9 cellular contexts compared by ENCODE assay signal in genomic region chr5:1315018-1315708, GRCh38. TPM values are rescaled to one million over a fixed set of nuclear protein-coding genes. Genes with fewer than 3 reads are reported as not detected.
DNase-seq lines count a peak whose midpoint lies in the region; ATAC-seq, FAIRE-seq and TF ChIP-seq lines count a peak whose summit lies in the region.
"Had no signal": no experiment of that assay in that cellular context is flagged by ENCODE, and none has a peak within 500 bp of the region (broad histone marks: within the 10 kb centered on the region; RNA-seq: fewer than 3 reads in every experiment).

No MANE protein-coding gene starts in this region.

- H4K91ac ChIP-seq in H1 (replicated peaks; ENCODE audit: insufficient read length, low read length): peak overlapping the region; percentile 7

- no peak overlapping the region for H2BK15ac ChIP-seq in H1 (ENCODE audit: low read length)

- no peak overlapping the region for H2AFZ ChIP-seq in OCI-LY3 (ENCODE audit: low read depth, low read length)
- H2AFZ ChIP-seq in H1 (ENCODE audit: low read length): no peak overlapping the region

- no peaks in the 10 kb centered on the region; the same call in 1 of the 2 replicates for H3K23me2 ChIP-seq in H1 (ENCODE audit: low read depth, low read length)

- TF ChIP-seq EP300 in H1 (IDR thresholded peaks at IDR 0.05; ENCODE audit: borderline replicate concordance in 1 of 2, low read depth in 2 of 2, low read length in 2 of 2): no peak

- peak in 1 of 2 donors; percentile 5 for ATAC-seq in activated T-cell treated with anti-CD3 and anti-CD28 coated beads, Interleukin-2, amount 50 U/mL, for 72 hours (replicated peaks in 1 of 2)
- no peak for ATAC-seq in GM21390 (IDR thresholded peaks at IDR 0.05; ENCODE audit: unreplicated experiment)

- peak overlapping the region; percentile 57 for H3K4me3 ChIP-seq in OCI-LY3 (ENCODE audit: low read length)
- H3K4me3 ChIP-seq in H1 (ENCODE audit: extremely low read depth in 1 of 4, insufficient read depth in 2 of 4, low read depth in 3 of 4, low read length in 4 of 4): no peak overlapping the region
- H3K4me3 ChIP-seq in tibial artery: no peak overlapping the region
- H3K4me3 ChIP-seq in left ventricle myocardium inferior: no peak overlapping the region

- TF ChIP-seq RAD21 in H1 (IDR thresholded peaks at IDR 0.05 in 1 of 2, conservative IDR thresholded peaks at IDR 0.05 in 1 of 2; ENCODE audit: low read depth in 2 of 2, low read length in 2 of 2): no peak

- H3K9me3 ChIP-seq in OCI-LY3 (ENCODE audit: insufficient read depth, low read length): peaks cover 7% of the 10 kb centered on the region; the same call in 1 of the 2 replicates
- H3K9me3 ChIP-seq in H1 (ENCODE audit: insufficient read depth in 2 of 2, low read depth in 1 of 2, low read length in 1 of 2): peaks cover 0 to 7% of the 10 kb centered on the region in 2 experiments; a peak in 1 of 4 replicates
- no peaks in the 10 kb centered on the region for H3K9me3 ChIP-seq in tibial artery
- no peaks in the 10 kb centered on the region for H3K9me3 ChIP-seq in left ventricle myocardium inferior (replicated peaks)

- H3K27me3 ChIP-seq in OCI-LY3 (ENCODE audit: low read depth, low read length) (no peaks in the 10 kb centered on the region), H1 (replicated peaks in 1 of 4; ENCODE audit: control insufficient read depth in 3 of 4, extremely low read depth in 1 of 4, insufficient read depth in 3 of 4, low read length in 3 of 4) (no peaks in the 10 kb centered on the region), tibial artery (peaks cover 0 to 20% of the 10 kb centered on the region in 2 donors), left ventricle myocardium inferior (ENCODE audit: low read depth) (peaks cover 23% of the 10 kb centered on the region)

- H3K23ac ChIP-seq in H1 (ENCODE audit: insufficient read length): no peak overlapping the region

- no peak overlapping the region for H3K4ac ChIP-seq in H1 (replicated peaks; ENCODE audit: insufficient read length, low read depth, low read length)

- TF ChIP-seq POLR2A in H1 (IDR thresholded peaks at IDR 0.05; ENCODE audit: control extremely low read depth in 1 of 2, low read depth in 2 of 2, low read length in 2 of 2): no peak

- no peaks in the 10 kb centered on the region for H3K79me1 ChIP-seq in H1 (ENCODE audit: low read depth, low read length)

- peaks cover 53% of the 10 kb centered on the region for H3K4me1 ChIP-seq in OCI-LY3 (ENCODE audit: low read length)
- H3K4me1 ChIP-seq in H1 (replicated peaks in 1 of 4; ENCODE audit: control insufficient read depth in 3 of 4, insufficient read depth in 4 of 4, low read length in 3 of 4): peaks cover 11 to 17% (median 14%) of the 10 kb centered on the region in 4 experiments
- peaks cover 0 to 7% (median 2%) of the 10 kb centered on the region in 4 donors for H3K4me1 ChIP-seq in tibial artery
- H3K4me1 ChIP-seq in left ventricle myocardium inferior: peaks cover 7% of the 10 kb centered on the region

- H3K4me2 ChIP-seq in OCI-LY3 (ENCODE audit: low read length) (peak overlapping the region; percentile 71), H1 (ENCODE audit: insufficient read depth in 1 of 2, low read depth in 2 of 2, low read length in 2 of 2) (peak overlapping the region; percentile 29 to 56; a peak in 3 of 4 replicates)

- no peak overlapping the region for H2BK120ac ChIP-seq in H1 (replicated peaks; ENCODE audit: low read depth, low read length)

- POLR2A ChIA-PET in H1 (lab: Charles Lee; ENCODE audit: partially characterized antibody): interaction anchor here (0.7 to 1.8 kb wide), 8 partner anchors 10 to 223 kb away, joined by 3 to 11 read pairs (median 4); partner anchors contain the start of gene TERT

- CTCF ChIA-PET in H1 (lab: Charles Lee; ENCODE audit: partially characterized antibody): interaction anchor here (0.6 to 0.8 kb wide), 4 partner anchors 140 to 394 kb away, joined by 3 to 4 read pairs (median 3); no protein-coding TSS in a partner anchor

- H3K9ac ChIP-seq in OCI-LY3 (ENCODE audit: low read length): peak overlapping the region; percentile 67
- H3K9ac ChIP-seq in H1 (replicated peaks in 1 of 4; ENCODE audit: extremely low read depth in 1 of 4, low read depth in 3 of 4, low read length in 3 of 4): no peak overlapping the region

- WGBS in H1 (ENCODE audit: extremely low coverage in 1 of 2, insufficient coverage in 1 of 2, insufficient read length in 1 of 2, insufficient replicate concordance in 2 of 2, low coverage in 1 of 2, low lambda C conversion rate in 2 of 2, missing lambda C conversion rate in 1 of 2), 2 experiments: 82% methylated on average over 13 of the region's 13 CpGs; no CpG with 5 or more reads in 1 of the 2 experiments

- H4K20me1 ChIP-seq in OCI-LY3 (ENCODE audit: insufficient read depth, low read length): no peaks in the 10 kb centered on the region
- H4K20me1 ChIP-seq in H1 (replicated peaks in 1 of 2; ENCODE audit: control insufficient read depth in 1 of 2, insufficient read depth in 2 of 2, low read length in 2 of 2): no peaks in the 10 kb centered on the region

- H3K27ac ChIP-seq in OCI-LY3 (ENCODE audit: low read length) (peak overlapping the region; percentile 92), H1 (ENCODE audit: low read depth, low read length) (no peak overlapping the region), tibial artery (no peak overlapping the region), left ventricle myocardium inferior (replicated peaks) (no peak overlapping the region)

- H2AK5ac ChIP-seq in H1 (ENCODE audit: low read depth, low read length): no peak overlapping the region

- H3K79me2 ChIP-seq in OCI-LY3 (ENCODE audit: low read length) (no peaks in the 10 kb centered on the region), H1 (ENCODE audit: control insufficient read depth in 1 of 2, insufficient read depth in 2 of 2, low read length in 2 of 2) (no peaks in the 10 kb centered on the region)

- no peak overlapping the region for H3K56ac ChIP-seq in H1 (replicated peaks; ENCODE audit: insufficient read length, low read depth, low read length)

- H3K4me3 Mint-ChIP-seq in activated T-cell treated with anti-CD3 and anti-CD28 coated beads, Interleukin-2, amount 50 U/mL, for 72 hours: peak overlapping the region; percentile 70 to 85

- H4K5ac ChIP-seq in H1 (ENCODE audit: insufficient read length, low read depth, low read length): no peak overlapping the region

- no peak for TF ChIP-seq CTCF in OCI-LY3 (IDR thresholded peaks at IDR 0.05; ENCODE audit: low read depth, low read length)
- TF ChIP-seq CTCF in H1 (IDR thresholded peaks at IDR 0.05; ENCODE audit: control extremely low read depth in 1 of 3, insufficient read depth in 1 of 3, low read depth in 1 of 3, low read length in 3 of 3): no peak
- no peak for TF ChIP-seq CTCF in tibial artery (IDR thresholded peaks at IDR 0.05)
- TF ChIP-seq CTCF in left ventricle myocardium inferior (IDR thresholded peaks at IDR 0.05; ENCODE audit: borderline replicate concordance): no peak

- 0 out of 2 replicates have a peak overlapping the region, but pooled peaks have one; percentile 86 for H2BK5ac ChIP-seq in H1 (ENCODE audit: low read depth, low read length)

- H3K27me3 Mint-ChIP-seq in activated T-cell treated with anti-CD3 and anti-CD28 coated beads, Interleukin-2, amount 50 U/mL, for 72 hours (ENCODE audit: low read depth): no peaks in the 10 kb centered on the region

- no peak overlapping the region for H4K8ac ChIP-seq in H1 (ENCODE audit: extremely low read depth, insufficient read depth, low read length)

- H3K18ac ChIP-seq in H1 (ENCODE audit: extremely low read depth, low read length): peak overlapping the region; percentile 85; the same call in 1 of the 2 replicates

- peaks cover 64% of the 10 kb centered on the region for H3K4me1 Mint-ChIP-seq in activated T-cell treated with anti-CD3 and anti-CD28 coated beads, Interleukin-2, amount 50 U/mL, for 72 hours (ENCODE audit: low read depth)

- H3K27ac Mint-ChIP-seq in activated T-cell treated with anti-CD3 and anti-CD28 coated beads, Interleukin-2, amount 50 U/mL, for 72 hours: no peak overlapping the region

- intact Hi-C loops in tibial artery (cut with DNase I; ENCODE audit: low total_unique reads) (no loop called here), left ventricle myocardium inferior (cut with micrococcal nuclease) (no loop called here)

- peak overlapping the region; percentile 85; the same call in 1 of the 2 replicates for H2BK12ac ChIP-seq in H1 (ENCODE audit: low read depth, low read length)

- no peak for DNase-seq in activated T-cell treated with anti-CD3 and anti-CD28 coated beads, Interleukin-2, amount 50 U/mL, for 72 hours
- DNase-seq in activated T-cell treated with anti-CD3 and anti-CD28 coated beads for 4 hours: no peak
- DNase-seq in H1 (ENCODE audit: low read depth in 1 of 2, low spot score in 2 of 2): no peak
- peak; percentile 11 to 53 for DNase-seq in tibial artery
- no peak for DNase-seq in putamen (ENCODE audit: low spot score)
- no peak for DNase-seq in left ventricle myocardium inferior
- DNase-seq: C1 segment of cervical spinal cord had no signal

- no peak for FAIRE-seq in H1 (lab: Jason Lieb, UNC)

- peaks cover 0 to 16% of the 10 kb centered on the region in 2 donors for H3K36me3 Mint-ChIP-seq in activated T-cell treated with anti-CD3 and anti-CD28 coated beads, Interleukin-2, amount 50 U/mL, for 72 hours (ENCODE audit: insufficient read depth in 2 of 2)

- H3K9me3 Mint-ChIP-seq in activated T-cell treated with anti-CD3 and anti-CD28 coated beads, Interleukin-2, amount 50 U/mL, for 72 hours: peaks cover 1 to 4% of the 10 kb centered on the region in 2 donors

- H3K14ac ChIP-seq in H1 (ENCODE audit: insufficient read length): no peak overlapping the region

- H3K36me3 ChIP-seq in OCI-LY3 (replicated peaks; ENCODE audit: low read depth, low read length) (peaks cover 20% of the 10 kb centered on the region), H1 (ENCODE audit: control insufficient read depth in 2 of 4, insufficient read depth in 4 of 4, low read length in 3 of 4) (peaks cover 2 to 21% (median 13%) of the 10 kb centered on the region in 4 experiments; a peak in 7 of 8 replicates), tibial artery (peaks cover 27 to 31% (median 28%) of the 10 kb centered on the region in 3 donors), left ventricle myocardium inferior (peaks cover 26% of the 10 kb centered on the region)

- H2BK20ac ChIP-seq in H1 (ENCODE audit: low read length): no peak overlapping the region

RNA-seq across cellular contexts. Expression of gene TERT, which starts 20.3 kb away (rescaled TPM):
- 1 to 10 TPM; 2.5 to 5.1 TPM for total RNA-seq in activated T-cell treated with anti-CD3 and anti-CD28 coated beads, Interleukin-2, amount 50 U/mL, for 72 hours
- total RNA-seq in H1 (2021; fragmentation: NEBNext Ultra II Directional; extraction: Animal tissue kit (Norgen Biotek cat#: 25700)): 21.0 and 23.1 TPM in 2 replicates
- polyA plus RNA-seq in H1 (2011; rRNA removed): 13.1 and 23.0 TPM in 2 replicates
- 19.3 TPM for polyA plus RNA-seq in H1 (2011; cell fraction: cytosol; rRNA removed)
- 70.1 TPM for polyA plus RNA-seq in H1 (2011; cell fraction: nucleus; rRNA removed)
- polyA plus RNA-seq in H1 (2012, experiment 1 of 2): 11.6 to 23.1 TPM (median 17.1 TPM) in 4 replicates
- 10.2 TPM for polyA plus RNA-seq in H1 (2012, experiment 2 of 2)
- polyA plus RNA-seq in H1 (2013, experiment 1 of 2): 16.6 TPM
- polyA plus RNA-seq in H1 (2013, experiment 2 of 2): 13.5 TPM
- polyA minus RNA-seq in H1 (2011; rRNA and poly(A)+ RNA removed): 12.3 and 13.0 TPM in 2 replicates
- polyA minus RNA-seq in H1 (2011; cell fraction: cytosol; rRNA and poly(A)+ RNA removed): 20.2 TPM
- 38.0 TPM for polyA minus RNA-seq in H1 (2011; cell fraction: nucleus; rRNA and poly(A)+ RNA removed)
- not detected for total RNA-seq in left ventricle myocardium inferior

RNA-seq across cellular contexts. Expression of gene CLPTM1L, which starts 29.7 kb away (rescaled TPM):
- 10 to 100 TPM; 78.6 to 80.2 TPM for total RNA-seq in activated T-cell treated with anti-CD3 and anti-CD28 coated beads, Interleukin-2, amount 50 U/mL, for 72 hours
- 102 and 109 TPM in 2 replicates for total RNA-seq in H1 (2021; fragmentation: NEBNext Ultra II Directional; extraction: Animal tissue kit (Norgen Biotek cat#: 25700))
- 119 and 122 TPM in 2 replicates for polyA plus RNA-seq in H1 (2011; rRNA removed)
- polyA plus RNA-seq in H1 (2011; cell fraction: cytosol; rRNA removed): 110 TPM
- polyA plus RNA-seq in H1 (2011; cell fraction: nucleus; rRNA removed): 138 TPM
- 78.3 to 114 TPM (median 89.5 TPM) in 4 replicates for polyA plus RNA-seq in H1 (2012, experiment 1 of 2)
- polyA plus RNA-seq in H1 (2012, experiment 2 of 2): 134 TPM
- polyA plus RNA-seq in H1 (2013, experiment 1 of 2): 79.2 TPM
- 82.6 TPM for polyA plus RNA-seq in H1 (2013, experiment 2 of 2)
- polyA minus RNA-seq in H1 (2011; rRNA and poly(A)+ RNA removed): 97.1 and 170 TPM in 2 replicates
- polyA minus RNA-seq in H1 (2011; cell fraction: cytosol; rRNA and poly(A)+ RNA removed): 66.9 TPM
- polyA minus RNA-seq in H1 (2011; cell fraction: nucleus; rRNA and poly(A)+ RNA removed): 56.8 TPM
- total RNA-seq in left ventricle myocardium inferior: 34.2 TPM

Comparison
In these comparisons a context has a peak if more than half of its experiments do, and no peak if none do; other contexts are left out.
1. DNase-seq: peak in tibial artery (2 of 2); none in activated T-cell treated with anti-CD3 and anti-CD28 coated beads, Interleukin-2, amount 50 U/mL, for 72 hours (0 of 2), activated T-cell treated with anti-CD3 and anti-CD28 coated beads for 4 hours (single experiment), H1 (0 of 2), putamen (single experiment) and left ventricle myocardium inferior (single experiment).